24 cellular contexts compared by ENCODE assay signal in the genomic region with DNA sequence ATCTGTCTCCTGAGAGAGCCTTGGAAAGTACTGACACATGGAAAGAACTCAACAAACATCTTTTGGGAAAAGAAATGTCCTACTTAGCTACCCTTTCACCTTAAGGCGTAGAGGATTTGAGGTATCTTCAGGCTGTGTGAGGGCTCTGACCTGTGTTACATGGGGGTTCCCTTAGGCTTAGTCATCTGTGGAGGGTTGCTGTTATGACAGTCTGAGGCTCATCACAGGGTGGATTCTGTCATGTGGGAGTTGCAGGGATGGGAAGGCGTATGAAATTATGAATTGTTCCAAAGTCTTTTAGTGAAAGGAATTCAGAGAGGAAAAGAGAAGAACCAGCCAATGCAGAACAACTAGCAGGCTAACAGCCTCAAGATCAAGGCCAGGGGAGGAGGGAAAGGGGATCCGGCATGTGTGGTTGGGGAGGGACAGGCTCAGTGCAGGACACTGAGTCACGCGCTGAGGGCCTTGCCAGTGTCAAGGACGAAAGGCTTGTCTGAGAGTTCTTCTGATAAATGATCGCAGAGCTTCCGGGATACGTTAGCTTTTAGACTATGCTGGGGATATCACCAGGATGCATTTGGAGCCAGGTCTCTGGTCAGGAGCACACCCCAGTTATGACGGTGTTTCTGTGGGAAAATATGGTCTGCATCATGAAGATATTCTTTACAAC. TPM values are rescaled to one million over a fixed set of nuclear protein-coding genes. Genes with fewer than 3 reads are reported as not detected.
A peak's percentile ranks its signal among the peaks of the same experiment; 100 is the strongest.
DNase-seq lines count a peak whose midpoint lies in the region; ATAC-seq, FAIRE-seq and TF ChIP-seq lines count a peak whose summit lies in the region.
"Had no signal": no experiment of that assay in that cellular context is flagged by ENCODE, and none has a peak within 500 bp of the region (broad histone marks: within the 10 kb centered on the region; RNA-seq: fewer than 3 reads in every experiment).

No MANE protein-coding gene starts in this region.

- H3K4me3 ChIP-seq in adrenal gland (no peak overlapping the region), kidney (ENCODE audit: low read length in 2 of 2) (no peak overlapping the region), SJCRH30 (no peak overlapping the region)
- H3K4me3 ChIP-seq: ascending aorta, psoas muscle had no signal

- no peaks in the 10 kb centered on the region for H3K36me3 Mint-ChIP-seq in stimulated activated effector memory CD8-positive, alpha-beta T cell treated with anti-CD3 and anti-CD28 coated beads, Interleukin-12 subunit alpha, Interleukin-12 subunit beta, amount 100 ng/mL, for 72 hours
- H3K36me3 Mint-ChIP-seq: mesothelial cell of epicardium had no signal

- peak; percentile 17 for DNase-seq in RPMI7951 (ENCODE audit: low read depth)
- DNase-seq in adrenal gland = peak; percentile 71 to 95 (median 91)
- no peak for DNase-seq in kidney
- DNase-seq in stimulated activated effector memory CD8-positive, alpha-beta T cell treated with anti-CD3 and anti-CD28 coated beads, Interleukin-12 subunit alpha, Interleukin-12 subunit beta, amount 100 ng/mL, for 72 hours (ENCODE audit: low spot score in 2 of 2) = no peak
- no peak for DNase-seq in NCI-H2081 treated with DMSO at 0.1 percent for 48 hours (lab: John Stamatoyannopoulos, UW)
- DNase-seq in NCI-H2227 treated with DMSO at 0.1 percent for 48 hours (lab: John Stamatoyannopoulos, UW) = no peak
- no peak for DNase-seq in SJCRH30
- DNase-seq: activated CD4-positive, alpha-beta T cell treated with anti-CD3 and anti-CD28 coated beads, Interleukin-2, amount 50 U/mL, for 4 hours; activated naive CD4-positive, alpha-beta T cell; activated T-cell treated with anti-CD3 and anti-CD28 coated beads for 4 hours; left cardiac atrium; NCI-H2107; NCI-H524 treated with DMSO at 0.1 percent for 48 hours; stimulated activated CD4-positive, alpha-beta T cell treated with anti-CD3 and anti-CD28 coated beads, Interleukin-4, amount 100 ng/mL, for 24 hours; WERI-Rb-1 had no signal

- FAIRE-seq in kidney (lab: Jason Lieb, UNC) = no peak
- FAIRE-seq: small intestine, urothelium cell line had no signal

- H3K27ac Mint-ChIP-seq in stimulated activated effector memory CD8-positive, alpha-beta T cell treated with anti-CD3 and anti-CD28 coated beads, Interleukin-12 subunit alpha, Interleukin-12 subunit beta, amount 100 ng/mL, for 72 hours = no peak overlapping the region
- H3K27ac Mint-ChIP-seq: B cell, mesothelial cell of epicardium had no signal

- no peak overlapping the region for H3K4me3 Mint-ChIP-seq in stimulated activated effector memory CD8-positive, alpha-beta T cell treated with anti-CD3 and anti-CD28 coated beads, Interleukin-12 subunit alpha, Interleukin-12 subunit beta, amount 100 ng/mL, for 72 hours
- H3K4me3 Mint-ChIP-seq: B cell, mesothelial cell of epicardium had no signal

- peak in 1 of 2 donors; percentile 7 for TF ChIP-seq POLR2A in adrenal gland (IDR thresholded peaks at IDR 0.05)

- H3K9me3 ChIP-seq in adrenal gland (replicated peaks in 1 of 3) = no peaks in the 10 kb centered on the region
- no peaks in the 10 kb centered on the region for H3K9me3 ChIP-seq in kidney (ENCODE audit: control insufficient read depth in 1 of 2, low read length in 2 of 2)
- H3K9me3 ChIP-seq in SJCRH30 (replicated peaks) = no peaks in the 10 kb centered on the region
- H3K9me3 ChIP-seq: ascending aorta, psoas muscle had no signal

- H3K36me3 ChIP-seq in adrenal gland (replicated peaks in 1 of 2) = no peaks in the 10 kb centered on the region
- no peaks in the 10 kb centered on the region for H3K36me3 ChIP-seq in kidney (ENCODE audit: control insufficient read depth in 1 of 2, insufficient read depth in 2 of 2, low read length in 2 of 2)
- H3K36me3 ChIP-seq in SJCRH30 = no peaks in the 10 kb centered on the region
- H3K36me3 ChIP-seq: ascending aorta, WERI-Rb-1 had no signal

- peak overlapping the region in 1 of 2 donors; percentile 16 for H3K9ac ChIP-seq in kidney (ENCODE audit: low read length in 2 of 2)

- H3K27me3 ChIP-seq in adrenal gland (no peaks in the 10 kb centered on the region), SJCRH30 (peaks cover 30% of the 10 kb centered on the region)
- H3K27me3 ChIP-seq: ascending aorta had no signal

- no peaks in the 10 kb centered on the region for H3K9me3 Mint-ChIP-seq in stimulated activated effector memory CD8-positive, alpha-beta T cell treated with anti-CD3 and anti-CD28 coated beads, Interleukin-12 subunit alpha, Interleukin-12 subunit beta, amount 100 ng/mL, for 72 hours
- H3K9me3 Mint-ChIP-seq: mesothelial cell of epicardium had no signal

- intact Hi-C loops in adrenal gland (cut with DNase I) (loop anchor here (5.0 to 10.0 kb wide), 3 partner anchors 164 to 281 kb away; no protein-coding TSS in a partner anchor), kidney (cut with DNase I) (no loop called here)

- ATAC-seq in stimulated activated effector memory CD8-positive, alpha-beta T cell treated with anti-CD3 and anti-CD28 coated beads, Interleukin-12 subunit alpha, Interleukin-12 subunit beta, amount 100 ng/mL, for 72 hours = peak; percentile 68
- no peak for ATAC-seq in HG02763 (IDR thresholded peaks at IDR 0.05; ENCODE audit: unreplicated experiment)
- ATAC-seq: left cardiac atrium, psoas muscle had no signal

- 42 to 63% (median 50%) methylated on average over 9 to 10 of the region's 10 CpGs for WGBS in adrenal gland, 4 donors

- H3K4me1 ChIP-seq in adrenal gland (replicated peaks in 1 of 2) (peaks cover 17 to 28% of the 10 kb centered on the region in 2 donors), kidney (ENCODE audit: control insufficient read depth in 1 of 2, insufficient read depth in 1 of 2, low read depth in 1 of 2, low read length in 2 of 2) (peaks cover 13 to 23% of the 10 kb centered on the region in 2 donors), SJCRH30 (no peaks in the 10 kb centered on the region)

- H3K4me1 Mint-ChIP-seq in stimulated activated effector memory CD8-positive, alpha-beta T cell treated with anti-CD3 and anti-CD28 coated beads, Interleukin-12 subunit alpha, Interleukin-12 subunit beta, amount 100 ng/mL, for 72 hours = peaks cover 15% of the 10 kb centered on the region

- TF ChIP-seq CTCF in adrenal gland (IDR thresholded peaks at IDR 0.05) = no peak
- no peak for TF ChIP-seq CTCF in kidney (IDR thresholded peaks at IDR 0.05; ENCODE audit: borderline replicate concordance, extremely low read depth, insufficient read depth)

- H3K27ac ChIP-seq in adrenal gland = peak overlapping the region; percentile 50 to 93 (median 83)
- H3K27ac ChIP-seq in kidney (ENCODE audit: low read depth in 2 of 2, low read length in 2 of 2) = peak overlapping the region; percentile 68 to 84
- H3K27ac ChIP-seq in SJCRH30 = no peak overlapping the region
- H3K27ac ChIP-seq: ascending aorta, psoas muscle, WERI-Rb-1 had no signal

RNA-seq across cellular contexts. Expression of a gene that starts 24.6 kb away (rescaled TPM):
- total RNA-seq in RPMI7951 (2014; rRNA removed; shearing (Covaris generic)) = not detected in 2 replicates
- total RNA-seq in adrenal gland = under 1 TPM in 4 of 8 donors, not detected in 4; 0.11 to 0.39 (median 0.13) TPM
- polyA plus RNA-seq in adrenal gland = under 1 TPM in 2 of 3 donors, not detected in 1; 0.07 to 0.08 TPM
- 0.31 TPM for total RNA-seq in kidney
- not detected for polyA plus RNA-seq in kidney (ENCODE audit: insufficient read depth, low read depth, low replicate concordance)
- total RNA-seq in SJCRH30 (2014; rRNA removed; shearing (Covaris generic)) = not detected in 2 replicates
- total RNA-seq: ascending aorta, B cell, H4, left cardiac atrium, psoas muscle, subcutaneous adipose tissue had no signal
- polyA plus RNA-seq: psoas muscle had no signal

RNA-seq across cellular contexts. Expression of a gene that starts 25.0 kb away (rescaled TPM):
- total RNA-seq in RPMI7951 (2014; rRNA removed; shearing (Covaris generic)) = 0.10 and 0.12 TPM in 2 replicates
- total RNA-seq in adrenal gland (1 to 10 TPM in 7 of 8 donors, under 1 TPM in 1; 0.84 to 2.6 (median 1.8) TPM), kidney (12.6 TPM)
- polyA plus RNA-seq in adrenal gland (1 to 10 TPM in 1 of 3 donors, under 1 TPM in 2; 0.64 to 1.7 (median 0.91) TPM), kidney (ENCODE audit: insufficient read depth, low read depth, low replicate concordance) (2.3 TPM)
- not detected in 2 replicates for total RNA-seq in SJCRH30 (2014; rRNA removed; shearing (Covaris generic))
- total RNA-seq: ascending aorta, H4 had no signal

Comparison
In these comparisons a context has a peak if more than half of its experiments do, and no peak if none do; other contexts are left out.
1. DNase-seq: peak in RPMI7951 (single experiment) and adrenal gland (7 of 7); none in kidney (single experiment), stimulated activated effector memory CD8-positive, alpha-beta T cell treated with anti-CD3 and anti-CD28 coated beads, Interleukin-12 subunit alpha, Interleukin-12 subunit beta, amount 100 ng/mL, for 72 hours (0 of 2), NCI-H2081 treated with DMSO at 0.1 percent for 48 hours (single experiment), NCI-H2227 treated with DMSO at 0.1 percent for 48 hours (single experiment) and SJCRH30 (0 of 2).